33 cellular contexts compared by ENCODE assay signal in genomic region chr22:32655068-32655467, GRCh38.
"Had no signal": no experiment of that assay in that cellular context is flagged by ENCODE, and none has a peak within 500 bp of the region (broad histone marks: within the 10 kb centered on the region; RNA-seq: fewer than 3 reads in every experiment).

No MANE protein-coding gene starts in this region.

- H3K9me3 ChIP-seq: adrenal gland, ascending aorta, body of pancreas, breast epithelium had no signal

- ATAC-seq: activated naive CD4-positive, alpha-beta T cell treated with anti-CD3 and anti-CD28 coated beads, Interleukin-2, amount 50 U/mL, for 72 hours; activated naive CD8-positive, alpha-beta T cell treated with anti-CD3 and anti-CD28 coated beads, Interleukin-2, amount 50 U/mL, for 24 hours; activated T-cell treated with anti-CD3 and anti-CD28 coated beads, Interleukin-2, amount 50 U/mL, for 4 hours; activated T-cell treated with anti-CD3 and anti-CD28 coated beads, Interleukin-2, amount 50 U/mL, for 72 hours; activated T-helper 17 cell treated with anti-CD3 and anti-CD28 coated beads, Interleukin-2, amount 50 U/mL, for 72 hours; body of pancreas had no signal

- H3K4me1 ChIP-seq: adrenal gland, ascending aorta, body of pancreas, breast epithelium had no signal

- H3K36me3 ChIP-seq: adrenal gland, ascending aorta, brain microvascular endothelial cell, breast epithelium, cardiac muscle cell had no signal

- H3K27ac ChIP-seq: adrenal gland, ascending aorta, body of pancreas, brain microvascular endothelial cell, breast epithelium, cardiac muscle cell had no signal

- H3K27me3 ChIP-seq: adrenal gland, ascending aorta, body of pancreas, brain microvascular endothelial cell, breast epithelium had no signal

- FAIRE-seq: astrocyte had no signal

- DNase-seq: activated effector memory CD4-positive, alpha-beta T cell treated with anti-CD3 and anti-CD28 coated beads, Interleukin-2, amount 50 U/mL, for 16 hours; activated effector memory CD4-positive, alpha-beta T cell treated with Interleukin-2 at 50 U/mL for 16 hours; activated gamma-delta T cell; activated gamma-delta T cell treated with Interleukin-2 at 50 U/mL for 16 hours; activated naive CD4-positive, alpha-beta T cell; activated naive CD4-positive, alpha-beta T cell treated with anti-CD3 and anti-CD28 coated beads for 36 hours; activated naive CD4-positive, alpha-beta T cell treated with anti-CD3 and anti-CD28 coated beads, Interleukin-2, amount 10 ng/mL, durations not matched to agents 7 days and 5 days; activated naive CD4-positive, alpha-beta T cell treated with anti-CD3 and anti-CD28 coated beads, Interleukin-2, amount 50 U/mL, for 16 hours; activated naive CD4-positive, alpha-beta T cell treated with Interleukin-2 at 50 U/mL for 16 hours; activated naive CD8-positive, alpha-beta T cell treated with anti-CD3 and anti-CD28 coated beads for 36 hours; activated naive CD8-positive, alpha-beta T cell treated with anti-CD3 and anti-CD28 coated beads, Interleukin-2, amount 10 ng/mL, durations not matched to agents 7 days and 5 days; activated naive CD8-positive, alpha-beta T cell treated with anti-CD3 and anti-CD28 coated beads, Interleukin-2, amount 50 U/mL, for 24 hours; activated T-cell treated with anti-CD3 and anti-CD28 coated beads, Interleukin-2, amount 50 U/mL, for 1 hour; activated T-cell treated with anti-CD3 and anti-CD28 coated beads, Interleukin-2, amount 50 U/mL, for 24 hours; activated T-cell treated with anti-CD3 and anti-CD28 coated beads, Interleukin-2, amount 50 U/mL, for 4 hours; activated T-cell treated with anti-CD3 and anti-CD28 coated beads, Interleukin-2, amount 50 U/mL, for 48 hours; activated T-cell treated with anti-CD3 and anti-CD28 coated beads, Interleukin-2, amount 50 U/mL, for 72 hours; adrenal gland; amniotic stem cell; amygdala; anterior cingulate cortex; aorta; body of pancreas; brain microvascular endothelial cell; caudate nucleus; central memory CD4-positive, alpha-beta T cell; cerebellar nuclear complex had no signal

- H3K4me3 ChIP-seq: adrenal gland, ascending aorta, body of pancreas, breast epithelium, cardiac muscle cell had no signal
